In the genomic region with DNA sequence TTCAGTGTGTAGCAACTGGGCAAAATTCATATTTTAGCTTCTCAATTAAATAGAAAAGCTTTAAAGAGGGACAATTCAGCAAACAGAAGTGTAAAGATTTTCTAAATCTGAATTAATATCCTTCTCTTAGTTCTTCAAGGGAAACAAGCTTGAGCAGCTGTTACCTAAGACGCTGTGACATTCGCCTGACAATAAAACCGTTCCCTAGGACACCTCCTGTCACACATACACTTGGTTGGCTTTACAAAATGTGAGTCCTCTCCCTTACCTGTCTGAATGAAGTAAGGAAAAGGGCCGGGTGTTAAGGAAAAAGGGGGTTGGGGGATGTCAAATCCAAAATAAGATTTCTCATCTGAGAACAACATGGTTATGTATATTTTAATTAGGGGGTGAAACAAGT, we compare ENCODE assay signal across 9 cellular contexts. TPM values are rescaled to one million over a fixed set of nuclear protein-coding genes. Genes with fewer than 3 reads are reported as not detected.
DNase-seq lines count a peak whose midpoint lies in the region; ATAC-seq lines count a peak whose summit lies in the region.
"Had no signal": no experiment of that assay in that cellular context is flagged by ENCODE, and none has a peak within 500 bp of the region (broad histone marks: within the 10 kb centered on the region; RNA-seq: fewer than 3 reads in every experiment).

No MANE protein-coding gene starts in this region.

- no peaks in the 10 kb centered on the region for H3K27me3 ChIP-seq in subcutaneous abdominal adipose tissue (ENCODE audit: control insufficient read depth in 5 of 5, insufficient read depth in 4 of 5, low read length in 5 of 5)
- H3K27me3 ChIP-seq: left lung had no signal

- H3K4me1 ChIP-seq in subcutaneous abdominal adipose tissue (ENCODE audit: control insufficient read depth in 5 of 5, insufficient read depth in 5 of 5, low read length in 5 of 5): peaks cover 6 to 59% (median 51%) of the 10 kb centered on the region in 5 donors

- H3K36me3 ChIP-seq in subcutaneous abdominal adipose tissue (ENCODE audit: control insufficient read depth in 5 of 5, insufficient read depth in 5 of 5, low read length in 5 of 5): no peaks in the 10 kb centered on the region
- H3K36me3 ChIP-seq: left lung had no signal

- no peak overlapping the region for H3K4me3 ChIP-seq in subcutaneous abdominal adipose tissue (ENCODE audit: low read depth in 1 of 5, low read length in 5 of 5)

- peaks cover 61% of the 10 kb centered on the region for H3K4me1 Mint-ChIP-seq in activated CD8-positive, alpha-beta memory T cell treated with anti-CD3 and anti-CD28 coated beads, Interleukin-2, amount 10 ng/mL, durations not matched to agents 7 days and 5 days
- peaks cover 76 to 82% (median 77%) of the 10 kb centered on the region in 3 donors for H3K4me1 Mint-ChIP-seq in T-cell

- H3K27ac Mint-ChIP-seq in activated CD8-positive, alpha-beta memory T cell treated with anti-CD3 and anti-CD28 coated beads, Interleukin-2, amount 10 ng/mL, durations not matched to agents 7 days and 5 days: no peak overlapping the region
- peak overlapping the region in 1 of 2 donors; percentile 89 for H3K27ac Mint-ChIP-seq in T-cell

- CTCF ChIA-PET in activated CD8-positive, alpha-beta memory T cell treated with anti-CD3 and anti-CD28 coated beads, Interleukin-2, amount 10 ng/mL, durations not matched to agents 7 days and 5 days (lab: Charles Lee): interaction anchor here (0.9 to 6.0 kb wide), 17 partner anchors 12 to 221 kb away, joined by 3 to 69 read pairs (median 5); partner anchors contain the start of gene AFTPH
- CTCF ChIA-PET in T-cell (lab: Charles Lee): interaction anchor here (0.7 to 7.4 kb wide), 14 partner anchors 11 to 177 kb away, joined by 3 to 78 read pairs (median 4); no protein-coding TSS in a partner anchor

- DNase-seq in activated CD8-positive, alpha-beta memory T cell treated with anti-CD3 and anti-CD28 coated beads, Interleukin-2, amount 10 ng/mL, durations not matched to agents 7 days and 5 days: no peak
- no peak for DNase-seq in activated CD8-positive, alpha-beta memory T cell treated with anti-CD3 and anti-CD28 coated beads, Interleukin-2, amount 50 U/mL, for 48 hours
- DNase-seq in T-cell (no peak), left kidney (ENCODE audit: low read depth, low spot score) (peak; percentile 61), HCEC 1CT (no peak), Kasumi-1 (lab: John Stamatoyannopoulos, UW) (no peak)

- H3K9ac ChIP-seq in subcutaneous abdominal adipose tissue (ENCODE audit: low read length in 5 of 5): peak overlapping the region in 4 of 5 donors; percentile 69 to 94 (median 88)

- H3K9me3 Mint-ChIP-seq in activated CD8-positive, alpha-beta memory T cell treated with anti-CD3 and anti-CD28 coated beads, Interleukin-2, amount 10 ng/mL, durations not matched to agents 7 days and 5 days (ENCODE audit: low read depth): no peaks in the 10 kb centered on the region
- no peaks in the 10 kb centered on the region for H3K9me3 Mint-ChIP-seq in T-cell

- no peaks in the 10 kb centered on the region for H3K9me3 ChIP-seq in subcutaneous abdominal adipose tissue (ENCODE audit: control insufficient read depth in 5 of 5, low read length in 5 of 5)
- H3K9me3 ChIP-seq: left lung had no signal

- H3K4me3 Mint-ChIP-seq in activated CD8-positive, alpha-beta memory T cell treated with anti-CD3 and anti-CD28 coated beads, Interleukin-2, amount 10 ng/mL, durations not matched to agents 7 days and 5 days: peak overlapping the region; percentile 83
- peak overlapping the region; percentile 86 to 91 (median 89) for H3K4me3 Mint-ChIP-seq in T-cell

- peak overlapping the region; percentile 99 for H3K27ac ChIP-seq in subcutaneous abdominal adipose tissue (ENCODE audit: low read depth, low read length)

- H3K27me3 Mint-ChIP-seq in activated CD8-positive, alpha-beta memory T cell treated with anti-CD3 and anti-CD28 coated beads, Interleukin-2, amount 10 ng/mL, durations not matched to agents 7 days and 5 days: no peaks in the 10 kb centered on the region
- H3K27me3 Mint-ChIP-seq in T-cell: no peaks in the 10 kb centered on the region

- no peaks in the 10 kb centered on the region for H3K36me3 Mint-ChIP-seq in activated CD8-positive, alpha-beta memory T cell treated with anti-CD3 and anti-CD28 coated beads, Interleukin-2, amount 10 ng/mL, durations not matched to agents 7 days and 5 days
- H3K36me3 Mint-ChIP-seq in T-cell: no peaks in the 10 kb centered on the region

- POLR2A ChIA-PET in T-cell (lab: Charles Lee): interaction anchor here (0.6 to 3.4 kb wide), 5 partner anchors 10 to 110 kb away, joined by 3 to 29 read pairs (median 6); no protein-coding TSS in a partner anchor

- no peak for ATAC-seq in activated CD8-positive, alpha-beta memory T cell treated with anti-CD3 and anti-CD28 coated beads, Interleukin-2, amount 10 ng/mL, durations not matched to agents 7 days and 5 days
- ATAC-seq in T-cell (replicated peaks in 1 of 4) (no peak), GM21526 (IDR thresholded peaks at IDR 0.05; ENCODE audit: low FRiP score, unreplicated experiment) (no peak)

RNA-seq across cellular contexts. Expression of gene SERTAD2, which starts 2.1 kb away (rescaled TPM):
- 10 to 100 TPM; 24.3 to 53.7 TPM for total RNA-seq in activated CD8-positive, alpha-beta memory T cell treated with anti-CD3 and anti-CD28 coated beads, Interleukin-2, amount 10 ng/mL, durations not matched to agents 7 days and 5 days
- 10 to 100 TPM; 22.8 to 39.7 (median 27.4) TPM for total RNA-seq in T-cell
